In genomic region chr10:19930936-19931859, GRCh38 we compare ENCODE assay signal across 9 cellular contexts.
A peak's percentile ranks its signal among the peaks of the same experiment; 100 is the strongest.
DNase-seq lines count a peak whose midpoint lies in the region; TF ChIP-seq lines count a peak whose summit lies in the region.
"Had no signal": no experiment of that assay in that cellular context is flagged by ENCODE, and none has a peak within 500 bp of the region (broad histone marks: within the 10 kb centered on the region; RNA-seq: fewer than 3 reads in every experiment).

No MANE protein-coding gene starts in this region.

- H3K36me3 ChIP-seq in esophagus (ENCODE audit: control insufficient read depth in 2 of 2, insufficient read depth in 2 of 2, low read length in 1 of 2) = no peaks in the 10 kb centered on the region

- H3K4me2 ChIP-seq in H9 (ENCODE audit: insufficient read depth, insufficient read length, low read length) = no peak overlapping the region

- H2BK120ac ChIP-seq in H9 (ENCODE audit: low read depth, low read length, poor library complexity, severe bottlenecking) = no peak overlapping the region

- H3K79me2 ChIP-seq in H9 (ENCODE audit: insufficient read depth, low read length) = no peaks in the 10 kb centered on the region; the same call in 1 of the 2 replicates

- H4K5ac ChIP-seq in H9 (ENCODE audit: insufficient read length, low read depth, low read length) = no peak overlapping the region

- H3K23ac ChIP-seq in H9 (ENCODE audit: insufficient read length, low read depth, low read length) = no peak overlapping the region

- no peak overlapping the region for H3T11ph ChIP-seq in H9 (ENCODE audit: low read length)

- H4K8ac ChIP-seq in H9 (replicated peaks; ENCODE audit: insufficient read length, low read depth, low read length) = no peak overlapping the region

- H3K18ac ChIP-seq in H9 (ENCODE audit: insufficient read length, low read depth, low read length) = no peak overlapping the region

- no peak overlapping the region for H2BK5ac ChIP-seq in H9 (ENCODE audit: insufficient read length, low read length)

- TF ChIP-seq CTCF in nephron (IDR thresholded peaks at IDR 0.05; ENCODE audit: unreplicated experiment in 3 of 3) = no peak
- TF ChIP-seq CTCF in GM20000 (IDR thresholded peaks at IDR 0.05; ENCODE audit: extremely low read depth, missing control alignments) = no peak
- TF ChIP-seq CTCF in H9 (conservative IDR thresholded peaks at IDR 0.05) = no peak

- no peak overlapping the region for H2BK15ac ChIP-seq in H9 (ENCODE audit: low read depth, low read length)

- H2AFZ ChIP-seq in H9 (ENCODE audit: low read length) = no peak overlapping the region

- no peak overlapping the region for H3K4ac ChIP-seq in H9 (ENCODE audit: low read depth, low read length)

- H3K4me3 Mint-ChIP-seq in nephron (peak overlapping the region in 1 of 3 experiments; percentile 8), H9 (no peak overlapping the region)
- no peak overlapping the region for H3K4me3 Mint-ChIP-seq in activated T-helper 2 cell treated with anti-CD3 and anti-CD28 coated beads, Interferon-gamma antibody, Interleukin-2, Interleukin-4, amounts not matched to agents 10 μg/mL and 5 μg/mL and 100 μg/mL, durations not matched to agents 14 hours and 24 hours and 36 hours (ENCODE audit: low read depth)

- H2BK20ac ChIP-seq in H9 (ENCODE audit: low read depth, low read length, poor library complexity, severe bottlenecking) = no peak overlapping the region

- H3K27me3 Mint-ChIP-seq in nephron (ENCODE audit: low read depth) (no peaks in the 10 kb centered on the region), H9 (ENCODE audit: low read depth) (no peaks in the 10 kb centered on the region)
- no peaks in the 10 kb centered on the region for H3K27me3 Mint-ChIP-seq in activated T-helper 2 cell treated with anti-CD3 and anti-CD28 coated beads, Interferon-gamma antibody, Interleukin-2, Interleukin-4, amounts not matched to agents 10 μg/mL and 5 μg/mL and 100 μg/mL, durations not matched to agents 14 hours and 24 hours and 36 hours (ENCODE audit: low read depth)

- H3K36me3 Mint-ChIP-seq in nephron (ENCODE audit: low read depth) (peaks cover 4% of the 10 kb centered on the region), H9 (ENCODE audit: insufficient read depth in 1 of 3, low read depth in 3 of 3) (peaks cover 0 to 3% (median 1%) of the 10 kb centered on the region in 3 experiments; a peak in 3 of 7 replicates)
- no peaks in the 10 kb centered on the region for H3K36me3 Mint-ChIP-seq in activated T-helper 2 cell treated with anti-CD3 and anti-CD28 coated beads, Interferon-gamma antibody, Interleukin-2, Interleukin-4, amounts not matched to agents 10 μg/mL and 5 μg/mL and 100 μg/mL, durations not matched to agents 14 hours and 24 hours and 36 hours (ENCODE audit: low read depth)

- H3K4me1 Mint-ChIP-seq in nephron (peaks cover 56% of the 10 kb centered on the region), H9 (peaks cover 15 to 16% of the 10 kb centered on the region in 2 experiments)
- no peaks in the 10 kb centered on the region for H3K4me1 Mint-ChIP-seq in activated T-helper 2 cell treated with anti-CD3 and anti-CD28 coated beads, Interferon-gamma antibody, Interleukin-2, Interleukin-4, amounts not matched to agents 10 μg/mL and 5 μg/mL and 100 μg/mL, durations not matched to agents 14 hours and 24 hours and 36 hours (ENCODE audit: low read depth)

- H3K27me3 ChIP-seq in esophagus (ENCODE audit: control insufficient read depth in 1 of 2, insufficient read depth in 2 of 2, low read length in 2 of 2) = no peaks in the 10 kb centered on the region
- H3K27me3 ChIP-seq in H9 (ENCODE audit: insufficient read depth, low read length) = no peaks in the 10 kb centered on the region

- H3K9me3 Mint-ChIP-seq in nephron (no peaks in the 10 kb centered on the region), H9 (no peaks in the 10 kb centered on the region)
- H3K9me3 Mint-ChIP-seq in activated T-helper 2 cell treated with anti-CD3 and anti-CD28 coated beads, Interferon-gamma antibody, Interleukin-2, Interleukin-4, amounts not matched to agents 10 μg/mL and 5 μg/mL and 100 μg/mL, durations not matched to agents 14 hours and 24 hours and 36 hours = peaks cover 34% of the 10 kb centered on the region

- no peaks in the 10 kb centered on the region for H3K9me3 ChIP-seq in esophagus (ENCODE audit: control insufficient read depth in 2 of 2, insufficient read depth in 1 of 2, low read depth in 1 of 2, low read length in 1 of 2)
- H3K9me3 ChIP-seq in H9 (ENCODE audit: control insufficient read depth, low read depth, low read length) = no peaks in the 10 kb centered on the region

- no peak overlapping the region for H3K56ac ChIP-seq in H9 (ENCODE audit: insufficient read length, low read depth, low read length)

- intact Hi-C loops in activated T-helper 2 cell treated with anti-CD3 and anti-CD28 coated beads, Interferon-gamma antibody, Interleukin-2, Interleukin-4, amounts not matched to agents 10 μg/mL and 5 μg/mL and 100 μg/mL, durations not matched to agents 14 hours and 24 hours and 36 hours (cut with micrococcal nuclease) = no loop called here

- H3K27ac Mint-ChIP-seq in nephron = peak overlapping the region; percentile 81 to 88 (median 86)
- peak overlapping the region in 1 of 3 experiments; percentile 77; a peak in 4 of 7 replicates for H3K27ac Mint-ChIP-seq in H9
- H3K27ac Mint-ChIP-seq in activated T-helper 2 cell treated with anti-CD3 and anti-CD28 coated beads, Interferon-gamma antibody, Interleukin-2, Interleukin-4, amounts not matched to agents 10 μg/mL and 5 μg/mL and 100 μg/mL, durations not matched to agents 14 hours and 24 hours and 36 hours = no peak overlapping the region

- H3K4me3 ChIP-seq in esophagus (ENCODE audit: low read depth in 1 of 2, low read length in 2 of 2) = no peak overlapping the region

- H3K9ac ChIP-seq in H9 (ENCODE audit: extremely low read depth, insufficient read length, low read length) = no peak overlapping the region

- no peaks in the 10 kb centered on the region for H3K23me2 ChIP-seq in H9 (ENCODE audit: insufficient read length, low read depth, low read length, poor library complexity, severe bottlenecking)

- H2AK5ac ChIP-seq in H9 (ENCODE audit: insufficient read length, low read length) = no peak overlapping the region

- H3K4me1 ChIP-seq in esophagus (ENCODE audit: control insufficient read depth in 2 of 2, insufficient read depth in 2 of 2, low read length in 1 of 2) (peaks cover 0 to 4% of the 10 kb centered on the region in 2 donors), H9 (ENCODE audit: insufficient read depth, low read length) (no peaks in the 10 kb centered on the region)

- no peaks in the 10 kb centered on the region for H4K20me1 ChIP-seq in H9 (ENCODE audit: control insufficient read depth, insufficient read depth, insufficient read length)

- H3K27ac ChIP-seq in esophagus (ENCODE audit: low read depth in 2 of 2, low read length in 1 of 2) (peak overlapping the region; percentile 58 to 83), H9 (ENCODE audit: insufficient read length, low read depth, low read length) (no peak overlapping the region)

- H4K91ac ChIP-seq in H9 (ENCODE audit: insufficient read length, low read depth, low read length) = no peak overlapping the region

- DNase-seq in AG20443 (ENCODE audit: low spot score) = peak; percentile 27
- DNase-seq in NCI-H510A treated with DMSO at 0.1 percent for 48 hours (lab: John Stamatoyannopoulos, UW) = peak; percentile 74
- no peak for DNase-seq in GM20000 (ENCODE audit: low spot score)
- DNase-seq in H9 = no peak
- no peak for DNase-seq in activated T-helper 2 cell treated with anti-CD3 and anti-CD28 coated beads, Interferon-gamma antibody, Interleukin-2, Interleukin-4, amounts not matched to agents 10 μg/mL and 5 μg/mL and 100 μg/mL, durations not matched to agents 14 hours and 24 hours and 36 hours (ENCODE audit: low spot score)
- DNase-seq in central memory CD4-positive, alpha-beta T cell = no peak
- DNase-seq: activated gamma-delta T cell treated with Interleukin-2 at 50 U/mL for 16 hours had no signal

- no peak overlapping the region for H2BK12ac ChIP-seq in H9 (ENCODE audit: insufficient read length, low read depth, low read length)

- 37 to 42% methylated on average over 12 of the region's 12 CpGs for WGBS in esophagus, 2 donors
- no CpG with 5 or more reads among the region's 12 CpGs for WGBS in H9 (ENCODE audit: extremely low coverage, insufficient read length, low lambda C conversion rate)

- H3K79me1 ChIP-seq in H9 (ENCODE audit: insufficient read depth, low read depth, low read length, poor library complexity, severe bottlenecking) = peaks cover 2% of the 10 kb centered on the region

- H3K14ac ChIP-seq in H9 (ENCODE audit: insufficient read depth, low read length) = no peak overlapping the region

Comparison
In these comparisons a context has a peak if more than half of its experiments do, and no peak if none do; other contexts are left out.
1. DNase-seq: peak in AG20443 (single experiment) and NCI-H510A treated with DMSO at 0.1 percent for 48 hours (single experiment); none in GM20000 (single experiment), H9 (single experiment), activated T-helper 2 cell treated with anti-CD3 and anti-CD28 coated beads, Interferon-gamma antibody, Interleukin-2, Interleukin-4, amounts not matched to agents 10 μg/mL and 5 μg/mL and 100 μg/mL, durations not matched to agents 14 hours and 24 hours and 36 hours (single experiment) and central memory CD4-positive, alpha-beta T cell (single experiment).